Comparison of ENCODE assay signal across 35 cellular contexts in genomic region chr12:30546121-30546520, GRCh38.
DNase-seq lines count a peak whose midpoint lies in the region; ATAC-seq, FAIRE-seq and TF ChIP-seq lines count a peak whose summit lies in the region.
"Had no signal": no experiment of that assay in that cellular context is flagged by ENCODE, and none has a peak within 500 bp of the region (broad histone marks: within the 10 kb centered on the region; RNA-seq: fewer than 3 reads in every experiment).

No MANE protein-coding gene starts in this region.

- ATAC-seq in HG02870 (IDR thresholded peaks at IDR 0.05; ENCODE audit: unreplicated experiment): no peak
- ATAC-seq: effector memory CD8-positive, alpha-beta T cell; naive thymus-derived CD4-positive, alpha-beta T cell; T-cell; WTC11 had no signal

- H3K27me3 Mint-ChIP-seq in CD14-positive monocyte (ENCODE audit: low read depth in 3 of 3): peaks cover 0 to 1% (median 0%) of the 10 kb centered on the region in 3 donors
- H3K27me3 Mint-ChIP-seq in activated CD4-positive, alpha-beta memory T cell treated with anti-CD3 and anti-CD28 coated beads, Interleukin-2, amount 10 ng/mL, durations not matched to agents 7 days and 5 days: no peaks in the 10 kb centered on the region
- H3K27me3 Mint-ChIP-seq: activated CD4-positive, alpha-beta T cell treated with anti-CD3 and anti-CD28 coated beads, Interleukin-2, amount 10 ng/mL, durations not matched to agents 7 days and 5 days had no signal

- H2AFZ ChIP-seq in mesenchymal stem cell (ENCODE audit: low read depth, low read length): no peak overlapping the region

- H3K27me3 ChIP-seq in bronchial epithelial cell (ENCODE audit: control insufficient read depth, insufficient read depth, low read length) (no peaks in the 10 kb centered on the region), mesenchymal stem cell (ENCODE audit: control insufficient read depth in 1 of 2, insufficient read depth in 1 of 2, low read length in 2 of 2) (no peaks in the 10 kb centered on the region)
- H3K27me3 ChIP-seq: ascending aorta, BE2C, esophagus muscularis mucosa, sigmoid colon, SJSA1 had no signal

- H2BK5ac ChIP-seq in mesenchymal stem cell (ENCODE audit: low read depth, low read length, poor library complexity, severe bottlenecking): no peak overlapping the region

- H3K9me3 Mint-ChIP-seq in CD14-positive monocyte: peaks cover 9 to 21% (median 14%) of the 10 kb centered on the region in 7 donors
- H3K9me3 Mint-ChIP-seq in activated CD4-positive, alpha-beta memory T cell treated with anti-CD3 and anti-CD28 coated beads, Interleukin-2, amount 10 ng/mL, durations not matched to agents 7 days and 5 days: peaks cover 10% of the 10 kb centered on the region
- H3K9me3 Mint-ChIP-seq: activated CD4-positive, alpha-beta T cell treated with anti-CD3 and anti-CD28 coated beads, Interleukin-2, amount 10 ng/mL, durations not matched to agents 7 days and 5 days had no signal

- no peaks in the 10 kb centered on the region for H3K36me3 ChIP-seq in bronchial epithelial cell (ENCODE audit: control insufficient read depth, insufficient read depth, low read length)
- H3K36me3 ChIP-seq in mesenchymal stem cell (ENCODE audit: control insufficient read depth in 1 of 2, insufficient read depth in 2 of 2, low read depth in 1 of 2, low read length in 2 of 2): no peaks in the 10 kb centered on the region
- H3K36me3 ChIP-seq: ascending aorta, BE2C, esophagus muscularis mucosa, prostate gland, sigmoid colon, SJSA1 had no signal

- H3K4me3 Mint-ChIP-seq in CD14-positive monocyte: no peak overlapping the region
- no peak overlapping the region for H3K4me3 Mint-ChIP-seq in activated CD4-positive, alpha-beta memory T cell treated with anti-CD3 and anti-CD28 coated beads, Interleukin-2, amount 10 ng/mL, durations not matched to agents 7 days and 5 days
- H3K4me3 Mint-ChIP-seq: activated CD4-positive, alpha-beta T cell treated with anti-CD3 and anti-CD28 coated beads, Interleukin-2, amount 10 ng/mL, durations not matched to agents 7 days and 5 days; effector memory CD8-positive, alpha-beta T cell; naive thymus-derived CD4-positive, alpha-beta T cell; T-cell; WTC11 had no signal

- no peak overlapping the region for H3K9ac ChIP-seq in mesenchymal stem cell (ENCODE audit: low read length)
- H3K9ac ChIP-seq: KMS-11 had no signal

- no peaks in the 10 kb centered on the region for H3K79me1 ChIP-seq in mesenchymal stem cell (replicated peaks; ENCODE audit: low read length, poor library complexity, severe bottlenecking)

- no peak overlapping the region for H3K4ac ChIP-seq in mesenchymal stem cell (ENCODE audit: low read depth in 1 of 2, low read length in 2 of 2)

- H2BK15ac ChIP-seq in mesenchymal stem cell (ENCODE audit: low read depth, poor library complexity, severe bottlenecking): no peak overlapping the region

- CTCF ChIA-PET in activated CD4-positive, alpha-beta memory T cell treated with anti-CD3 and anti-CD28 coated beads, Interleukin-2, amount 10 ng/mL, durations not matched to agents 7 days and 5 days (lab: Charles Lee): interaction anchor here (0.8 kb wide), 1 partner anchor 252 kb away, joined by 3 read pairs; no protein-coding TSS in a partner anchor

- H3K4me1 ChIP-seq in mesenchymal stem cell (ENCODE audit: control insufficient read depth, insufficient read depth, low read depth, low read length): no peaks in the 10 kb centered on the region
- H3K4me1 ChIP-seq: ascending aorta, BE2C, esophagus muscularis mucosa, prostate gland, sigmoid colon, SJSA1 had no signal

- POLR2A ChIA-PET in activated CD4-positive, alpha-beta memory T cell treated with anti-CD3 and anti-CD28 coated beads, Interleukin-2, amount 10 ng/mL, durations not matched to agents 7 days and 5 days (lab: Charles Lee): no interaction called here

- DNase-seq in ELF-1 (ENCODE audit: low read depth, low spot score): peak; percentile 19
- peak; percentile 25 for DNase-seq in M059J (ENCODE audit: low read depth)
- DNase-seq in bronchial epithelial cell (ENCODE audit: low read depth): peak; percentile 87
- no peak for DNase-seq in mesenchymal stem cell
- no peak for DNase-seq in NCI-H510A treated with DMSO at 0.1 percent for 48 hours (lab: John Stamatoyannopoulos, UW)
- DNase-seq in CD14-positive monocyte (ENCODE audit: low spot score): no peak
- DNase-seq in activated CD4-positive, alpha-beta memory T cell treated with anti-CD3 and anti-CD28 coated beads, Interleukin-2, amount 10 ng/mL, durations not matched to agents 7 days and 5 days: no peak
- DNase-seq: activated CD4-positive, alpha-beta T cell treated with anti-CD3 and anti-CD28 coated beads, Interleukin-2, amount 10 ng/mL, durations not matched to agents 7 days and 5 days; activated gamma-delta T cell treated with Interleukin-2 at 50 U/mL for 16 hours; activated T-cell treated with anti-CD3 and anti-CD28 coated beads, Interleukin-2, amount 50 U/mL, for 48 hours; BE2C; caudate nucleus; cortex of kidney; DMS79 treated with DMSO at 0.1 percent for 48 hours; effector memory CD8-positive, alpha-beta T cell; foreskin fibroblast; head of caudate nucleus; midbrain; naive thymus-derived CD4-positive, alpha-beta T cell; NCI-H1436; sigmoid colon; stimulated activated CD4-positive, alpha-beta T cell treated with anti-CD3 and anti-CD28 coated beads, Interleukin-12 subunit alpha, Interleukin-12 subunit beta, amount 100 ng/mL, for 4 hours; stimulated activated CD4-positive, alpha-beta T cell treated with anti-CD3 and anti-CD28 coated beads, Interleukin-4, amount 100 ng/mL, for 24 hours; T-cell; trophoblast cell had no signal

- no peak overlapping the region for H3K14ac ChIP-seq in mesenchymal stem cell (ENCODE audit: low read length in 2 of 2)

- no peak overlapping the region for H3K18ac ChIP-seq in mesenchymal stem cell (ENCODE audit: low read depth in 1 of 2, low read length in 2 of 2)

- WGBS in mesenchymal stem cell: 90% methylated on average over 4 of the region's 4 CpGs

- H2AK5ac ChIP-seq in mesenchymal stem cell (ENCODE audit: low read length, severe bottlenecking): no peak overlapping the region

- no peaks in the 10 kb centered on the region for H3K9me3 ChIP-seq in mesenchymal stem cell (ENCODE audit: control insufficient read depth, low read length)
- H3K9me3 ChIP-seq: ascending aorta, BE2C, prostate gland had no signal

- intact Hi-C loops in CD14-positive monocyte (cut with micrococcal nuclease): no loop called here

- H3K4me1 Mint-ChIP-seq in CD14-positive monocyte: no peaks in the 10 kb centered on the region
- H3K4me1 Mint-ChIP-seq in activated CD4-positive, alpha-beta memory T cell treated with anti-CD3 and anti-CD28 coated beads, Interleukin-2, amount 10 ng/mL, durations not matched to agents 7 days and 5 days: no peaks in the 10 kb centered on the region
- H3K4me1 Mint-ChIP-seq: activated CD4-positive, alpha-beta T cell treated with anti-CD3 and anti-CD28 coated beads, Interleukin-2, amount 10 ng/mL, durations not matched to agents 7 days and 5 days; naive thymus-derived CD4-positive, alpha-beta T cell; T-cell; WTC11 had no signal

- H2BK120ac ChIP-seq in mesenchymal stem cell (ENCODE audit: low read depth, low read length): no peak overlapping the region

- no peak overlapping the region for H2BK12ac ChIP-seq in mesenchymal stem cell (ENCODE audit: low read length in 2 of 2)

- H3K4me3 ChIP-seq in bronchial epithelial cell (ENCODE audit: low read depth, low read length) (no peak overlapping the region), mesenchymal stem cell (ENCODE audit: insufficient read depth in 1 of 2, low read depth in 1 of 2, low read length in 2 of 2) (no peak overlapping the region)
- H3K4me3 ChIP-seq: ascending aorta, esophagus muscularis mucosa, prostate gland, sigmoid colon, SJSA1 had no signal

- no peak for FAIRE-seq in bronchial epithelial cell (lab: Jason Lieb, UNC)
- FAIRE-seq: H1, islet of Langerhans had no signal

- H4K8ac ChIP-seq in mesenchymal stem cell (ENCODE audit: low read length): peak overlapping the region; percentile 17

- H3K27ac Mint-ChIP-seq in CD14-positive monocyte: no peak overlapping the region
- H3K27ac Mint-ChIP-seq in activated CD4-positive, alpha-beta memory T cell treated with anti-CD3 and anti-CD28 coated beads, Interleukin-2, amount 10 ng/mL, durations not matched to agents 7 days and 5 days: no peak overlapping the region
- H3K27ac Mint-ChIP-seq: activated CD4-positive, alpha-beta T cell treated with anti-CD3 and anti-CD28 coated beads, Interleukin-2, amount 10 ng/mL, durations not matched to agents 7 days and 5 days; effector memory CD8-positive, alpha-beta T cell; naive thymus-derived CD4-positive, alpha-beta T cell; T-cell; WTC11 had no signal

- no peak overlapping the region for H3K4me2 ChIP-seq in mesenchymal stem cell (ENCODE audit: low read length, poor library complexity, severe bottlenecking)
- H3K4me2 ChIP-seq: KMS-11 had no signal

- TF ChIP-seq CTCF in bronchial epithelial cell (IDR thresholded peaks at IDR 0.05; ENCODE audit: insufficient read depth, low read length, severe bottlenecking) (no peak), CD14-positive monocyte (IDR thresholded peaks at IDR 0.05) (no peak)

- no peak overlapping the region for H4K91ac ChIP-seq in mesenchymal stem cell (ENCODE audit: low read length)

- no peak overlapping the region for H3K27ac ChIP-seq in mesenchymal stem cell (ENCODE audit: low read length, poor library complexity, severe bottlenecking)
- H3K27ac ChIP-seq: ascending aorta, esophagus muscularis mucosa, KMS-11, prostate gland, RWPE1, sigmoid colon, SJSA1 had no signal

- no peaks in the 10 kb centered on the region for H3K36me3 Mint-ChIP-seq in CD14-positive monocyte
- no peaks in the 10 kb centered on the region for H3K36me3 Mint-ChIP-seq in activated CD4-positive, alpha-beta memory T cell treated with anti-CD3 and anti-CD28 coated beads, Interleukin-2, amount 10 ng/mL, durations not matched to agents 7 days and 5 days (ENCODE audit: low read depth)
- H3K36me3 Mint-ChIP-seq: T-cell had no signal

- H3K23ac ChIP-seq in mesenchymal stem cell (ENCODE audit: low read length in 2 of 2): no peak overlapping the region

Comparison
In these comparisons a context has a peak if more than half of its experiments do, and no peak if none do; other contexts are left out.
1. DNase-seq: peak in ELF-1 (single experiment), M059J (single experiment) and bronchial epithelial cell (single experiment); none in mesenchymal stem cell (single experiment), NCI-H510A treated with DMSO at 0.1 percent for 48 hours (single experiment), CD14-positive monocyte (single experiment) and activated CD4-positive, alpha-beta memory T cell treated with anti-CD3 and anti-CD28 coated beads, Interleukin-2, amount 10 ng/mL, durations not matched to agents 7 days and 5 days (single experiment).